In genomic region chr4:150944660-150945059, GRCh38 we compare ENCODE assay signal across 28 cellular contexts.
"Had no signal": no experiment of that assay in that cellular context is flagged by ENCODE, and none has a peak within 500 bp of the region (broad histone marks: within the 10 kb centered on the region; RNA-seq: fewer than 3 reads in every experiment).

No MANE protein-coding gene starts in this region.

- ATAC-seq: effector memory CD8-positive, alpha-beta T cell; esophagus mucosa; heart left ventricle; naive thymus-derived CD4-positive, alpha-beta T cell; psoas muscle; stimulated activated naive CD8-positive, alpha-beta T cell treated with anti-CD3 and anti-CD28 coated beads, Interleukin-15, amount 100 ng/mL, for 72 hours had no signal

- H3K27ac Mint-ChIP-seq: activated naive CD4-positive, alpha-beta T cell treated with anti-CD3 and anti-CD28 coated beads, Interleukin-2, amount 50 U/mL, for 24 hours; activated T-helper 2 cell treated with anti-CD3 and anti-CD28 coated beads, Interferon-gamma antibody, Interleukin-2, Interleukin-4, amounts not matched to agents 10 μg/mL and 5 μg/mL and 100 μg/mL, durations not matched to agents 14 hours and 24 hours and 36 hours; memory B cell; stimulated activated effector memory CD8-positive, alpha-beta T cell treated with anti-CD3 and anti-CD28 coated beads, Interleukin-12 subunit alpha, Interleukin-12 subunit beta, amount 100 ng/mL, for 72 hours had no signal

- H3K9me3 Mint-ChIP-seq: activated naive CD4-positive, alpha-beta T cell treated with anti-CD3 and anti-CD28 coated beads, Interleukin-2, amount 50 U/mL, for 24 hours; activated naive CD8-positive, alpha-beta T cell treated with anti-CD3 and anti-CD28 coated beads, Interleukin-2, amount 50 U/mL, for 24 hours; activated T-helper 2 cell treated with anti-CD3 and anti-CD28 coated beads, Interferon-gamma antibody, Interleukin-2, Interleukin-4, amounts not matched to agents 10 μg/mL and 5 μg/mL and 100 μg/mL, durations not matched to agents 14 hours and 24 hours and 36 hours; effector memory CD8-positive, alpha-beta T cell; memory B cell; stimulated activated effector memory CD8-positive, alpha-beta T cell treated with anti-CD3 and anti-CD28 coated beads, Interleukin-12 subunit alpha, Interleukin-12 subunit beta, amount 100 ng/mL, for 72 hours; stimulated activated naive CD8-positive, alpha-beta T cell treated with anti-CD3 and anti-CD28 coated beads, Interleukin-15, amount 100 ng/mL, for 72 hours had no signal

- H3K36me3 Mint-ChIP-seq: stimulated activated effector memory CD8-positive, alpha-beta T cell treated with anti-CD3 and anti-CD28 coated beads, Interleukin-12 subunit alpha, Interleukin-12 subunit beta, amount 100 ng/mL, for 72 hours had no signal

- H3K27me3 Mint-ChIP-seq: activated naive CD4-positive, alpha-beta T cell treated with anti-CD3 and anti-CD28 coated beads, Interleukin-2, amount 50 U/mL, for 24 hours; activated naive CD8-positive, alpha-beta T cell treated with anti-CD3 and anti-CD28 coated beads, Interleukin-2, amount 50 U/mL, for 24 hours; effector memory CD8-positive, alpha-beta T cell; memory B cell; naive thymus-derived CD4-positive, alpha-beta T cell; stimulated activated naive CD8-positive, alpha-beta T cell treated with anti-CD3 and anti-CD28 coated beads, Interleukin-15, amount 100 ng/mL, for 72 hours had no signal

- H3K4me3 Mint-ChIP-seq: activated naive CD4-positive, alpha-beta T cell treated with anti-CD3 and anti-CD28 coated beads, Interleukin-2, amount 50 U/mL, for 24 hours; activated naive CD8-positive, alpha-beta T cell treated with anti-CD3 and anti-CD28 coated beads, Interleukin-2, amount 50 U/mL, for 24 hours; effector memory CD8-positive, alpha-beta T cell; memory B cell; stimulated activated effector memory CD8-positive, alpha-beta T cell treated with anti-CD3 and anti-CD28 coated beads, Interleukin-12 subunit alpha, Interleukin-12 subunit beta, amount 100 ng/mL, for 72 hours; stimulated activated naive CD8-positive, alpha-beta T cell treated with anti-CD3 and anti-CD28 coated beads, Interleukin-15, amount 100 ng/mL, for 72 hours had no signal

- DNase-seq: activated CD4-positive, alpha-beta T cell treated with anti-CD3 and anti-CD28 coated beads for 48 hours; activated CD4-positive, alpha-beta T cell treated with anti-CD3 and anti-CD28 coated beads, Interleukin-2, amount 50 U/mL, for 48 hours; activated CD8-positive, alpha-beta memory T cell treated with anti-CD3 and anti-CD28 coated beads for 24 hours; activated naive CD8-positive, alpha-beta T cell treated with anti-CD3 and anti-CD28 coated beads, Interleukin-2, amount 50 U/mL, for 24 hours; activated T-cell treated with anti-CD3 and anti-CD28 coated beads, Interleukin-2, amount 50 U/mL, for 1 hour; amygdala; caudate nucleus; cortex of kidney; effector memory CD8-positive, alpha-beta T cell; foreskin fibroblast; heart left ventricle; midbrain; naive thymus-derived CD4-positive, alpha-beta T cell; occipital lobe; psoas muscle; sigmoid colon; small intestine; stimulated activated CD4-positive, alpha-beta T cell treated with anti-CD3 and anti-CD28 coated beads, Interleukin-4, amount 100 ng/mL, for 24 hours; stimulated activated naive CD8-positive, alpha-beta T cell treated with anti-CD3 and anti-CD28 coated beads, Interleukin-15, amount 100 ng/mL, for 72 hours; substantia nigra; thyroid gland; upper lobe of left lung had no signal

- FAIRE-seq: endothelial cell of umbilical vein had no signal
